ENCODE assay signal across 8 cellular contexts in the genomic region with DNA sequence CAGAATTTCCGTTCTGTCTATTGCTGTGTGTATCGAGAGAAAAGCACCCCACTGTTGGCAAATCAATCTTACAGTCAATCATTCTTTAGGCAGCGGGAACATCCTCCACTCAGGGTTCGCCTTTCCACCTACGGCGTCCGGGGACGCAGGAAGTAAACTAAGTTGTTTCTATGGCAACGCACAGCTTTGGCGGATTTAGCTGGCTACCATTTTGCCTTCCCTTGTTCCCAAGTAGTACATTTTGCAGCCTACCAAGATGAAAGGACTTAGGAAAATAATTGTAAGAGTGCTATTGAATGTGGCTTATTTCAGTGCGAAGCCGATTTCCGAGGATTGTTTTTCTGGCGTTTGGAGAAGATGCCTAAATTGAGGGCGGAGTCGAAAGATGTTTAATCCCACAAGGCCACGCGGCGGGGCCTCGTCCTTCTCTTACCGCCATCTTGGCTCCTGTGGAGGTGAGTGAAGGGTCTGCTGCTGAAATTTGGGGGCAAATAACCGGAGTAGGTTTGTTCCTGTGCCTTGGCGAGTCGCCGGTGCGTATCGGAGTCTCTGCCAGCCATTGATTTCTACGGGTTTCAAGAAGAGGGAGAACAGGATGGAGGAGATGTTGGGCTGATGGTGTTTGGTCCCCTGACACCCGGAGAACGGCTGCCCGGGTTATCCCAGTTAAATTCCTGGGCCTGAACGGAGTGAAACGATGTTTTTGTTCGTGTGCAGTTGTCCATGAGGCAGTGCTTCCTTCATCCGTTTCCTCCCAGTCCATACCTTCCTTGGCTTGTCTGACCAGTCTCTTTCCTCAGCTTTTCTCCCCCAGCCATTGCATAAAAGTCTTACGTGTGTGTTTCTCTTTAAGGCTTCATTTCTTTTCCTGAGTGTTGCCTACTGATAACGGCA. TPM values are rescaled to one million over a fixed set of nuclear protein-coding genes. Genes with fewer than 3 reads are reported as not detected.
A peak's percentile ranks its signal among the peaks of the same experiment; 100 is the strongest.
DNase-seq lines count a peak whose midpoint lies in the region; ATAC-seq and TF ChIP-seq lines count a peak whose summit lies in the region.

A gene (plus strand): TSS at position 424 of the 894 bp plus-strand sequence. CDS start 778 bp downstream, outside the sequence.

- H3K9me3 ChIP-seq in left ventricle myocardium inferior (replicated peaks): no peaks in the 10 kb centered on the region

- H3K9me3 Mint-ChIP-seq in T-helper 1 cell treated with Interleukin-12 subunit alpha and Interleukin-12 subunit beta and Interleukin-4 antibody, amounts not matched to agents 30 μg/mL and 1 μg/mL, for 36 hours: no peaks in the 10 kb centered on the region
- H3K9me3 Mint-ChIP-seq in progenitor cell of endocrine pancreas (ENCODE audit: low read depth): no peaks in the 10 kb centered on the region

- in situ Hi-C loops in GM13977 (cut with MboI; ENCODE audit: low pct_unique_long_range_greater_than_20kb, low sequenced_read_pairs, unreplicated experiment): no loop called here

- H3K27ac Mint-ChIP-seq in T-helper 1 cell treated with Interleukin-12 subunit alpha and Interleukin-12 subunit beta and Interleukin-4 antibody, amounts not matched to agents 30 μg/mL and 1 μg/mL, for 36 hours: peak within 1 kb of the TSS; percentile 98
- peak within 1 kb of the TSS; percentile 100 for H3K27ac Mint-ChIP-seq in progenitor cell of endocrine pancreas

- H3K27me3 Mint-ChIP-seq in T-helper 1 cell treated with Interleukin-12 subunit alpha and Interleukin-12 subunit beta and Interleukin-4 antibody, amounts not matched to agents 30 μg/mL and 1 μg/mL, for 36 hours (ENCODE audit: low read depth): no peaks in the 10 kb centered on the region
- no peaks in the 10 kb centered on the region for H3K27me3 Mint-ChIP-seq in progenitor cell of endocrine pancreas

- H3K36me3 Mint-ChIP-seq in T-helper 1 cell treated with Interleukin-12 subunit alpha and Interleukin-12 subunit beta and Interleukin-4 antibody, amounts not matched to agents 30 μg/mL and 1 μg/mL, for 36 hours (ENCODE audit: low read depth): peaks cover 39% of the 10 kb centered on the region
- peaks cover 22% of the 10 kb centered on the region for H3K36me3 Mint-ChIP-seq in progenitor cell of endocrine pancreas (ENCODE audit: insufficient read depth)

- H3K27me3 ChIP-seq in left ventricle myocardium inferior (ENCODE audit: low read depth): no peaks in the 10 kb centered on the region

- H3K4me1 Mint-ChIP-seq in T-helper 1 cell treated with Interleukin-12 subunit alpha and Interleukin-12 subunit beta and Interleukin-4 antibody, amounts not matched to agents 30 μg/mL and 1 μg/mL, for 36 hours (ENCODE audit: low read depth): peaks cover 34% of the 10 kb centered on the region
- peaks cover 23% of the 10 kb centered on the region for H3K4me1 Mint-ChIP-seq in progenitor cell of endocrine pancreas (ENCODE audit: low read depth)

- intact Hi-C loops in left ventricle myocardium inferior (cut with micrococcal nuclease): no loop called here

- DNase-seq in GM13977 (ENCODE audit: low spot score) (peak; percentile 85), NCI-H1694 (lab: John Stamatoyannopoulos, UW) (peak; percentile 93), amniotic stem cell (lab: John Stamatoyannopoulos, UW) (peak; percentile 96), left ventricle myocardium inferior (peak; percentile 85), progenitor cell of endocrine pancreas (ENCODE audit: low spot score, unreplicated experiment) (peak; percentile 70), ureter (ENCODE audit: low spot score) (peak; percentile 89)

- H3K4me1 ChIP-seq in left ventricle myocardium inferior: peaks cover 55% of the 10 kb centered on the region

- H3K27ac ChIP-seq in left ventricle myocardium inferior (replicated peaks): peak within 1 kb of the TSS; percentile 94

- peak within 1 kb of the TSS; percentile 99 for H3K4me3 Mint-ChIP-seq in T-helper 1 cell treated with Interleukin-12 subunit alpha and Interleukin-12 subunit beta and Interleukin-4 antibody, amounts not matched to agents 30 μg/mL and 1 μg/mL, for 36 hours
- peak within 1 kb of the TSS; percentile 98 for H3K4me3 Mint-ChIP-seq in progenitor cell of endocrine pancreas (ENCODE audit: low read depth)

- TF ChIP-seq CTCF in GM13977 (IDR thresholded peaks at IDR 0.05; ENCODE audit: extremely low read depth, insufficient read depth, missing control alignments) (no peak), left ventricle myocardium inferior (IDR thresholded peaks at IDR 0.05; ENCODE audit: borderline replicate concordance) (no peak), progenitor cell of endocrine pancreas (IDR thresholded peaks at IDR 0.05; ENCODE audit: unreplicated experiment) (no peak)

- H3K4me3 ChIP-seq in left ventricle myocardium inferior: peak within 1 kb of the TSS; percentile 74

- ATAC-seq in HG02884 (IDR thresholded peaks at IDR 0.05; ENCODE audit: unreplicated experiment): peak; percentile 91

- H3K36me3 ChIP-seq in left ventricle myocardium inferior: peaks cover 41% of the 10 kb centered on the region

RNA-seq across cellular contexts. Expression of the gene that starts here (rescaled TPM):
- total RNA-seq in left ventricle myocardium inferior: 775 TPM
- 1,132 and 1,216 TPM in 2 replicates for total RNA-seq in progenitor cell of endocrine pancreas
- total RNA-seq in ureter: 1,104 TPM

Comparison
In these comparisons a context has a peak if more than half of its experiments do, and no peak if none do; other contexts are left out.
1. Peak in every context shown above with its lines: DNase-seq, ATAC-seq, H3K4me3 ChIP-seq and H3K27ac ChIP-seq.